Comparison of ENCODE assay signal across 17 cellular contexts in the genomic region with DNA sequence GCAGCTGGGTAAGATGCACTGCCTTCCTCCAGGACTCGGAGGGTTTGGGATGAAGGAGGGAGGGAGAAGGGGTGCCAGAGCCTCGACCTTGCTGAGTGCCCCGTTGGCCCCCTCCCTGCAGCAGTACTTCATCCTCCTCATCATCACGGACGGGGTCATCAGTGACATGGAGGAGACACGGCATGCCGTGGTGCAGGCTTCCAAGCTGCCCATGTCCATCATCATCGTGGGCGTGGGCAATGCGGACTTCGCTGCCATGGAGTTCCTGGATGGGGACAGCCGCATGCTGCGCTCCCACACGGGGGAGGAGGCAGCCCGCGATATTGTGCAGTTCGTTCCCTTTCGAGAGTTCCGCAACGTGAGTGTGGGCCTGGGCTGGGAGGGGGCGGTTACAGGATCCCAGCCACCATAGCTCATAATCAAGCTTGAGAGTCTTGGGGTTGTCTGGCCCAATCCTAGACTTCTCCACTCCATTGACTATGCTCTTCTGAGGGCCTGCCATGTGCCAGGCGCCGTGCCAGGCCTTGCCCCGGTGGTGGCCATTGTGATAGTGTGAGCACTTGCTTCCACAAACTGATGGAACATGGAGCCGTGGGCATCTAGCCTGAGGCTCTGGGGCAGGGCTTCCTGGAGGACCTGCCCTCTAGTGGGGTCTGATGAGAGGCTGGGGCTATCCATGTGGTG. TPM values are rescaled to one million over a fixed set of nuclear protein-coding genes. Genes with fewer than 3 reads are reported as not detected.
DNase-seq lines count a peak whose midpoint lies in the region; ATAC-seq, FAIRE-seq and TF ChIP-seq lines count a peak whose summit lies in the region.
"Had no signal": no experiment of that assay in that cellular context is flagged by ENCODE, and none has a peak within 500 bp of the region (broad histone marks: within the 10 kb centered on the region; RNA-seq: fewer than 3 reads in every experiment).

No MANE protein-coding gene starts in this region.

- H3K4me1 ChIP-seq in A673 (ENCODE audit: insufficient read depth, low read length, poor library complexity, severe bottlenecking) = peaks cover 72% of the 10 kb centered on the region
- no peaks in the 10 kb centered on the region for H3K4me1 ChIP-seq in HCT116 (ENCODE audit: control insufficient read depth in 1 of 2, insufficient read depth in 2 of 2, low read length in 2 of 2)
- peaks cover 23 to 52% of the 10 kb centered on the region in 2 donors for H3K4me1 ChIP-seq in neuronal stem cell (ENCODE audit: control insufficient read depth in 2 of 2, insufficient read depth in 1 of 2, low read depth in 1 of 2, low read length in 2 of 2)
- H3K4me1 ChIP-seq in transverse colon = peaks cover 8 to 37% (median 19%) of the 10 kb centered on the region in 4 donors

- no peak overlapping the region for H3K9ac ChIP-seq in HCT116 (ENCODE audit: low read length)
- no peak overlapping the region for H3K9ac ChIP-seq in neuronal stem cell (ENCODE audit: low read depth, low read length, poor library complexity)

- in situ Hi-C loops in transverse colon (cut with MboI; ENCODE audit: low pct_ligation_motif_present in 1 of 4, low pct_unique_long_range_greater_than_20kb in 1 of 4, low sequenced_read_pairs in 3 of 4) = no loop called here

- no peaks in the 10 kb centered on the region for H3K79me1 ChIP-seq in neuronal stem cell (ENCODE audit: low read depth, low read length)

- ATAC-seq in HCT116 = peak; percentile 42
- ATAC-seq: stimulated activated naive B cell treated with anti-CD40 and anti-IgM and Interleukin-4, amounts not matched to agents 10 μg/mL and 1 μg/mL and 100 μg/mL, for 72 hours had no signal

- H2BK15ac ChIP-seq in neuronal stem cell (ENCODE audit: low read length) = no peak overlapping the region

- no peaks in the 10 kb centered on the region for H3K79me2 ChIP-seq in HCT116 (ENCODE audit: insufficient read depth, low read length)

- no peak overlapping the region for H4K8ac ChIP-seq in neuronal stem cell (ENCODE audit: low read depth, low read length)

- TF ChIP-seq POLR2A in HCT116 (IDR thresholded peaks at IDR 0.05; ENCODE audit: borderline replicate concordance, extremely low read depth, insufficient read depth, insufficient read length) = no peak
- TF ChIP-seq POLR2A in transverse colon (IDR thresholded peaks at IDR 0.05) = no peak

- no CpG with 5 or more reads among the region's 25 CpGs for WGBS in neuronal stem cell (ENCODE audit: extremely low coverage in 2 of 2, insufficient read length in 2 of 2, insufficient replicate concordance in 1 of 2), 2 donors
- WGBS in transverse colon (ENCODE audit: low coverage in 1 of 2), 2 donors = 87 to 89% methylated on average over 3 to 23 of the region's 25 CpGs

- peak overlapping the region; percentile 34 for H2AK5ac ChIP-seq in neuronal stem cell (ENCODE audit: low read depth, low read length)

- BruUV-seq in A673 (replicated peaks; lab: Mats Ljungman, UMichigan) (no TSS peak), HCT116 (replicated peaks; lab: Mats Ljungman, UMichigan) (no TSS peak)

- intact Hi-C loops in A673 (cut with micrococcal nuclease; ENCODE audit: unreplicated experiment) (no loop called here), HCT116 (cut with micrococcal nuclease) (no loop called here), transverse colon (cut with DNase I; ENCODE audit: low total_unique reads) (no loop called here)

- CTCF ChIA-PET in A673 (lab: Charles Lee) = no interaction called here
- CTCF ChIA-PET in HCT116 (lab: Charles Lee) = no interaction called here

- H4K20me1 ChIP-seq in HCT116 (ENCODE audit: insufficient read depth) = no peaks in the 10 kb centered on the region

- RAD21 ChIA-PET in HCT116 (lab: Charles Lee; ENCODE audit: low non-redundant PET in 1 of 2, low total read pairs in 2 of 2, uncharacterized antibody in 2 of 2, unreplicated experiment in 2 of 2) = no interaction called here

- H2AFZ ChIP-seq in HCT116 (ENCODE audit: low read depth, low read length, poor library complexity, severe bottlenecking) = no peak overlapping the region
- no peak overlapping the region for H2AFZ ChIP-seq in neuronal stem cell (ENCODE audit: low read length)

- H3K14ac ChIP-seq in neuronal stem cell (ENCODE audit: low read length) = no peak overlapping the region

- no peak for FAIRE-seq in frontal cortex (lab: Jason Lieb, UNC)
- FAIRE-seq: GM19239 had no signal

- no peak overlapping the region for H2BK5ac ChIP-seq in neuronal stem cell (ENCODE audit: low read length)

- POLR2A ChIA-PET in A673 (lab: Charles Lee; ENCODE audit: low non-redundant PET) (no interaction called here), HCT116 (lab: Charles Lee) (no interaction called here)

- no peak overlapping the region for H3K4me2 ChIP-seq in HCT116 (ENCODE audit: low read length)
- no peak overlapping the region for H3K4me2 ChIP-seq in neuronal stem cell (ENCODE audit: insufficient read depth, low read length, poor library complexity, severe bottlenecking)

- no peak for TF ChIP-seq RAD21 in HCT116 (IDR thresholded peaks at IDR 0.05; ENCODE audit: low read depth)

- TF ChIP-seq EP300 in transverse colon (IDR thresholded peaks at IDR 0.05; ENCODE audit: low read depth) = no peak

- H3K36me3 ChIP-seq in A673 (ENCODE audit: insufficient read depth, low read length, poor library complexity, severe bottlenecking) = peaks cover 5% of the 10 kb centered on the region
- H3K36me3 ChIP-seq in HCT116 (ENCODE audit: control insufficient read depth in 1 of 2, insufficient read depth in 2 of 2, low read length in 2 of 2) = no peaks in the 10 kb centered on the region
- peaks cover 2 to 49% of the 10 kb centered on the region in 2 donors for H3K36me3 ChIP-seq in neuronal stem cell (replicated peaks in 1 of 2; ENCODE audit: control insufficient read depth in 2 of 2, insufficient read depth in 2 of 2, low read length in 2 of 2)
- H3K36me3 ChIP-seq in transverse colon = no peaks in the 10 kb centered on the region

- no peak overlapping the region for H2BK12ac ChIP-seq in neuronal stem cell (ENCODE audit: low read length)

- no peak overlapping the region for H3K4ac ChIP-seq in neuronal stem cell (ENCODE audit: low read length)

- no peaks in the 10 kb centered on the region for H3K27me3 ChIP-seq in A673 (replicated peaks; ENCODE audit: insufficient read depth, low read depth, low read length, poor library complexity)
- no peaks in the 10 kb centered on the region for H3K27me3 ChIP-seq in HCT116 (ENCODE audit: insufficient read depth, low read length)
- H3K27me3 ChIP-seq in neuronal stem cell (ENCODE audit: control insufficient read depth in 3 of 3, insufficient read depth in 3 of 3, low read depth in 1 of 3, low read length in 3 of 3) = no peaks in the 10 kb centered on the region
- H3K27me3 ChIP-seq in transverse colon = no peaks in the 10 kb centered on the region

- H3K23ac ChIP-seq in neuronal stem cell (ENCODE audit: low read depth, low read length, poor library complexity) = no peak overlapping the region

- DNase-seq in A673 (ENCODE audit: low spot score) (no peak), HCT116 (ENCODE audit: low read depth, low spot score) (no peak), caudate nucleus (lab: John Stamatoyannopoulos, UW) (no peak), neuronal stem cell (ENCODE audit: low spot score) (no peak), NCI-H526 treated with DMSO at 0.1 percent for 48 hours (lab: John Stamatoyannopoulos, UW) (no peak), HUDEP-2 (lab: John Stamatoyannopoulos, UW; ENCODE audit: unreplicated experiment in 76 of 76) (no peak), frontal cortex (ENCODE audit: low spot score in 2 of 2) (no peak), transverse colon (no peak)
- DNase-seq: activated CD4-positive, alpha-beta T cell treated with anti-CD3 and anti-CD28 coated beads, Interleukin-2, amount 10 ng/mL, durations not matched to agents 24 days and 14 days; effector memory CD4-positive, alpha-beta T cell; HCEC 1CT; immature natural killer cell; NCI-H1417; NCI-H2171 treated with DMSO at 0.1 percent for 48 hours; nephron progenitor cell; stimulated activated naive B cell treated with anti-CD40 and anti-IgM and Interleukin-4, amounts not matched to agents 10 μg/mL and 1 μg/mL and 100 μg/mL, for 72 hours had no signal

- H3K9me2 ChIP-seq in HCT116 (ENCODE audit: insufficient read depth) = no peaks in the 10 kb centered on the region

- no peak overlapping the region for H2BK120ac ChIP-seq in neuronal stem cell (ENCODE audit: low read depth, low read length)

- peak overlapping the region; percentile 29 for H3K18ac ChIP-seq in neuronal stem cell (ENCODE audit: low read length)

- TF ChIP-seq CTCF in A673 (conservative IDR thresholded peaks at IDR 0.05; ENCODE audit: low read depth, low read length) (no peak), HCT116 (IDR thresholded peaks at IDR 0.05 in 2 of 3, conservative IDR thresholded peaks at IDR 0.05 in 1 of 3; ENCODE audit: borderline replicate concordance in 1 of 3, insufficient read depth in 1 of 3, low read depth in 2 of 3, low read length in 2 of 3) (no peak), transverse colon (IDR thresholded peaks at IDR 0.05) (no peak)

- H4K91ac ChIP-seq in neuronal stem cell (ENCODE audit: low read depth, low read length, poor library complexity) = no peak overlapping the region

- H3K27ac ChIP-seq in A673 (ENCODE audit: low read depth, low read length, poor library complexity, severe bottlenecking) (peak overlapping the region; percentile 91), HCT116 (ENCODE audit: low read depth, low read length) (no peak overlapping the region), caudate nucleus (ENCODE audit: low read depth, low read length) (peak overlapping the region; percentile 47), neuronal stem cell (replicated peaks; ENCODE audit: low read length) (no peak overlapping the region), transverse colon (no peak overlapping the region)

- H3K9me3 ChIP-seq in A673 (ENCODE audit: low read depth, low read length, poor library complexity, severe bottlenecking) (no peaks in the 10 kb centered on the region), HCT116 (ENCODE audit: control insufficient read depth in 1 of 2, insufficient read depth in 1 of 2, low read depth in 1 of 2, low read length in 2 of 2) (no peaks in the 10 kb centered on the region), neuronal stem cell (replicated peaks in 1 of 2; ENCODE audit: control insufficient read depth in 2 of 2, insufficient read depth in 1 of 2, low read depth in 1 of 2, low read length in 2 of 2) (no peaks in the 10 kb centered on the region), transverse colon (no peaks in the 10 kb centered on the region)

- H3K4me3 ChIP-seq in A673 (ENCODE audit: low read depth, low read length, poor library complexity, severe bottlenecking) (no peak overlapping the region), HCT116 (replicated peaks in 1 of 2; ENCODE audit: low read depth in 1 of 2, low read length in 2 of 2) (no peak overlapping the region), neuronal stem cell (ENCODE audit: low read length in 2 of 2) (no peak overlapping the region), transverse colon (no peak overlapping the region)

RNA-seq across cellular contexts. Expression of a gene that starts 39.7 kb away (rescaled TPM):
- total RNA-seq in A673 (2021) (128 and 133 TPM in 2 replicates), HCT116 (2021; ENCODE audit: unreplicated experiment) (88.5 TPM), frontal cortex (142 TPM), transverse colon (100 to 1,000 TPM in 3 of 4 donors, 10 to 100 TPM in 1; 95.7 to 185 (median 120) TPM)
- polyA plus RNA-seq in HCT116 (2012) = 53.2 and 68.2 TPM in 2 replicates
- polyA plus RNA-seq in neuronal stem cell (2013, experiment 1 of 2) = 113 TPM
- polyA plus RNA-seq in neuronal stem cell (2013, experiment 2 of 2) = 110 TPM

RNA-seq across cellular contexts. Expression of a gene that starts 40.0 kb away (rescaled TPM):
- total RNA-seq in A673 (2021) (45.6 and 47.6 TPM in 2 replicates), HCT116 (2021; ENCODE audit: unreplicated experiment) (24.9 TPM), frontal cortex (69.7 TPM), transverse colon (10 to 100 TPM; 17.1 to 58.4 (median 44.5) TPM)
- 15.5 and 16.0 TPM in 2 replicates for polyA plus RNA-seq in HCT116 (2012)
- polyA plus RNA-seq in neuronal stem cell (2013, experiment 1 of 2) = 50.6 TPM
- polyA plus RNA-seq in neuronal stem cell (2013, experiment 2 of 2) = 55.6 TPM

RNA-seq across cellular contexts. Expression of a gene that starts 53.7 kb away (rescaled TPM):
- 38.1 and 43.6 TPM in 2 replicates for total RNA-seq in A673 (2021)
- 31.2 TPM for total RNA-seq in HCT116 (2021; ENCODE audit: unreplicated experiment)
- polyA plus RNA-seq in HCT116 (2012) = 58.1 and 61.0 TPM in 2 replicates
- 60.5 TPM for polyA plus RNA-seq in neuronal stem cell (2013, experiment 1 of 2)
- polyA plus RNA-seq in neuronal stem cell (2013, experiment 2 of 2) = 61.7 TPM
- total RNA-seq in frontal cortex = 44.8 TPM
- 100 to 1,000 TPM in 2 of 4 donors, 10 to 100 TPM in 2; 41.6 to 154 (median 84.2) TPM for total RNA-seq in transverse colon

Comparison
In these comparisons a context has a peak if more than half of its experiments do, and no peak if none do; other contexts are left out.
1. H3K27ac ChIP-seq: peak in A673 (single experiment) and caudate nucleus (single experiment); none in HCT116 (single experiment), neuronal stem cell (single experiment) and transverse colon (0 of 4).